In the genomic region with DNA sequence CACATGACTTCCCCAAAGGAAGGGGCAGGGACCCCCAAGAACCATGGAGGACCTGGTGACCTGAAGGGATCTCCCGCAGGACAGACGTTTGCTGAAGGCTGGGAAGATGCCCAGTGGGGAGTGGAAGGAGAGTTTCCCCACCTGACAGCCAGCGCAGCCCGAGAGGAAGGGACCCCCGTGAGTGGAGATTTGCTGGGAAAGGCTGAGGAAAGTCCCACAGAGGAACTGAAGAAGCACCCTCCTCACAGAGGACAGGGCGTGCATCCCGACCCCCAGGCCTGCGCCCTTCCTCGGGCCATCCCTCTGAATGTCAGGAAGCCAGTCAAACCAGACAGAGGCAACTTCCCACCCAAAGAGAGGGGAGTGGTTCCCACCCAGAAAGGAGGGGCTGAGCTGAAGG, we compare ENCODE assay signal across 24 cellular contexts.
"Had no signal": no experiment of that assay in that cellular context is flagged by ENCODE, and none has a peak within 500 bp of the region (broad histone marks: within the 10 kb centered on the region; RNA-seq: fewer than 3 reads in every experiment).

No MANE protein-coding gene starts in this region.

- H3K27ac Mint-ChIP-seq: dendritic cell treated with granulocyte-macrophage colony-stimulating factor and Interleukin-4, amounts not matched to agents 40 ng/mL and 50 ng/mL, for 4 days; effector memory CD8-positive, alpha-beta T cell; endodermal cell had no signal

- H3K9me3 Mint-ChIP-seq: dendritic cell treated with granulocyte-macrophage colony-stimulating factor and Interleukin-4, amounts not matched to agents 40 ng/mL and 50 ng/mL, for 4 days; effector memory CD8-positive, alpha-beta T cell; endodermal cell had no signal

- H3K4me3 ChIP-seq: colonic mucosa, coronary artery, dorsolateral prefrontal cortex, esophagus muscularis mucosa, esophagus squamous epithelium, gastrocnemius medialis, gastroesophageal sphincter, heart left ventricle, heart right ventricle had no signal

- H3K4me3 Mint-ChIP-seq: dendritic cell treated with granulocyte-macrophage colony-stimulating factor and Interleukin-4, amounts not matched to agents 40 ng/mL and 50 ng/mL, for 4 days; effector memory CD8-positive, alpha-beta T cell; endodermal cell had no signal

- DNase-seq: colonic mucosa; cortex of kidney; dermis blood vessel endothelial cell; dorsolateral prefrontal cortex; effector CD4-positive, alpha-beta T cell; effector CD8-positive, alpha-beta T cell; effector memory CD4-positive, alpha-beta T cell; effector memory CD8-positive, alpha-beta T cell; endodermal cell; erythroblast; esophagus squamous epithelium; foreskin fibroblast; foreskin keratinocyte; foreskin melanocyte; gastrocnemius medialis; glutamatergic neuron; head of caudate nucleus; heart left ventricle; heart right ventricle had no signal

- H3K27me3 ChIP-seq: colonic mucosa, dorsolateral prefrontal cortex, esophagus muscularis mucosa, esophagus squamous epithelium, gastrocnemius medialis, gastroesophageal sphincter, heart left ventricle, heart right ventricle had no signal

- H3K27ac ChIP-seq: colonic mucosa, coronary artery, epithelial cell of prostate, esophagus muscularis mucosa, esophagus squamous epithelium, foreskin keratinocyte, gastrocnemius medialis, gastroesophageal sphincter, heart left ventricle, heart right ventricle had no signal

- H3K9me3 ChIP-seq: colonic mucosa, esophagus muscularis mucosa, esophagus squamous epithelium, gastrocnemius medialis, gastroesophageal sphincter, heart left ventricle, heart right ventricle had no signal

- ATAC-seq: effector memory CD8-positive, alpha-beta T cell; foreskin keratinocyte; gastrocnemius medialis; gastroesophageal sphincter; heart left ventricle; heart right ventricle had no signal

- H3K36me3 ChIP-seq: colonic mucosa, gastrocnemius medialis had no signal

- H3K4me1 ChIP-seq: colonic mucosa, esophagus squamous epithelium, foreskin keratinocyte had no signal
